Comparison of ENCODE assay signal across 8 cellular contexts in the genomic region with DNA sequence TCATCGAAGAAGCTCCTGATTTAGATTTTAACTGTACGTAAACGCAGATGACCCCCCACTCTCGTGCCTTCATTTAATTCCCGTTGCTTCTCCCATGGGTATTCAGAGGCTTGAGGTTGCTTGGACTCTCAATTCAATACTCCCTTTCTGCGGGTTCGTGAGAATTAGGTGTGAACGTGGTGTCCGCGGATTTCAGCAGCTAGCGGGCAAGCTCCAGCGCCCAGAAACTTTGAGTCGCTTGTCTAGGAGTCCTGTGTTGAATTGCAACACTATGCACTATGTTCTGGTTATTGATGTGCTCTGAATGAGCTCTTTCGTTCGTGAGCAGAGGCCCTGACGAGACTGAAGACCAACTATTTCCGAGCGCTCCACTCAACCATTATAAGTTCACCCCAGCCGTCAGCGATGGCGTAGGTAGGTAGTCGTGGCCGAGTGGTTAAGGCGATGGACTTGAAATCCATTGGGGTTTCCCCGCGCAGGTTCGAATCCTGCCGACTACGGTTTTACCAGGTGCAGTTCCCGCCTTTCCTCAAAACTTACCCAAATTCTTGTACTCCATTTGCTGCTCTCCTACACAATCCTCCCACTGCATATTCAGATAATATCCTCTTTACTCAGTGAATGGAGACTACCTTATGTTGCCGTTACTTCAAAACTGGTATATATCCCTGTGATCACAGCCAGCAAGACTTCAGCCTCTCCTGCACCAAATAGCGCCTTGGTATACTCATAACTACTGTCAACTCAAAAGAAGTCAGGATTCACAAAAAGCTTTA.
A peak's percentile ranks its signal among the peaks of the same experiment; 100 is the strongest.
DNase-seq lines count a peak whose midpoint lies in the region; FAIRE-seq and TF ChIP-seq lines count a peak whose summit lies in the region.

No MANE protein-coding gene starts in this region.

- H3K27ac ChIP-seq in HUES6 (ENCODE audit: low read depth, low read length) (no peak overlapping the region), astrocyte (ENCODE audit: low read depth, low read length) (no peak overlapping the region)

- no peaks in the 10 kb centered on the region for H3K36me3 ChIP-seq in HUES6 (ENCODE audit: control insufficient read depth, insufficient read depth, low read length)
- no peaks in the 10 kb centered on the region for H3K36me3 ChIP-seq in astrocyte (ENCODE audit: insufficient read depth, low read length)

- H3K36me3 Mint-ChIP-seq in astrocyte (ENCODE audit: low read depth, unreplicated experiment) (no peaks in the 10 kb centered on the region), nephron (ENCODE audit: low read depth) (no peaks in the 10 kb centered on the region)

- H3K27ac Mint-ChIP-seq in astrocyte (ENCODE audit: unreplicated experiment) (peak overlapping the region; percentile 64), nephron (no peak overlapping the region)

- peaks cover 6% of the 10 kb centered on the region for H3K27me3 Mint-ChIP-seq in astrocyte (ENCODE audit: low read depth, unreplicated experiment)
- H3K27me3 Mint-ChIP-seq in nephron (ENCODE audit: low read depth) = peaks cover 100% of the 10 kb centered on the region

- H3K9me3 ChIP-seq in HUES6 (ENCODE audit: control insufficient read depth, insufficient read depth, low read depth, low read length) (no peaks in the 10 kb centered on the region), astrocyte (ENCODE audit: insufficient read depth, low read depth, low read length) (peaks cover 2% of the 10 kb centered on the region)

- H3K4me3 Mint-ChIP-seq in astrocyte (ENCODE audit: unreplicated experiment) = peak overlapping the region; percentile 91
- peak overlapping the region; percentile 78 to 83 (median 79) for H3K4me3 Mint-ChIP-seq in nephron

- peak overlapping the region; percentile 89 for H3K4me2 ChIP-seq in astrocyte (ENCODE audit: low read length)

- 0 out of 2 replicates have a peak, but pooled peaks cover 9% of the 10 kb centered on the region for H3K4me1 ChIP-seq in HUES6 (ENCODE audit: control insufficient read depth, insufficient read depth, low read length)
- H3K4me1 ChIP-seq in astrocyte (ENCODE audit: insufficient read depth, low read length) = no peaks in the 10 kb centered on the region

- H3K4me3 ChIP-seq in HUES6 (ENCODE audit: low read depth, low read length) (peak overlapping the region; percentile 84), astrocyte (ENCODE audit: insufficient read depth, low read depth, low read length) (peak overlapping the region; percentile 70)

- H3K79me2 ChIP-seq in astrocyte (ENCODE audit: insufficient read depth, low read length) = no peaks in the 10 kb centered on the region

- peak; percentile 70 for DNase-seq in GM13976 (ENCODE audit: low spot score)
- DNase-seq in astrocyte (ENCODE audit: low read depth) = peak; percentile 73
- no peak for DNase-seq in urothelium cell line (ENCODE audit: low spot score)
- DNase-seq in UCSD-AML1 (lab: John Stamatoyannopoulos, UW; ENCODE audit: unreplicated experiment) = no peak
- DNase-seq in epidermal melanocyte (ENCODE audit: insufficient read length, low spot score) = no peak
- DNase-seq in RCC 7860 (ENCODE audit: low spot score) = no peak

- H3K27me3 ChIP-seq in HUES6 (ENCODE audit: control insufficient read depth, insufficient read depth, low read length) (peaks cover 8% of the 10 kb centered on the region), astrocyte (ENCODE audit: insufficient read depth, low read length) (no peaks in the 10 kb centered on the region)

- peak overlapping the region; percentile 83 for H2AFZ ChIP-seq in astrocyte (ENCODE audit: low read depth, low read length)

- H3K9me3 Mint-ChIP-seq in astrocyte (ENCODE audit: unreplicated experiment) = peaks cover 5% of the 10 kb centered on the region
- H3K9me3 Mint-ChIP-seq in nephron = peaks cover 26% of the 10 kb centered on the region

- TF ChIP-seq CTCF in GM13976 (IDR thresholded peaks at IDR 0.05; ENCODE audit: borderline replicate concordance, control extremely low read depth, extremely low read depth, insufficient read depth, missing control alignments) (no peak), astrocyte (IDR thresholded peaks at IDR 0.05; ENCODE audit: insufficient read depth, low read depth, low read length) (no peak), nephron (IDR thresholded peaks at IDR 0.05; ENCODE audit: unreplicated experiment in 3 of 3) (no peak)

- in situ Hi-C loops in GM13976 (cut with MboI; ENCODE audit: low sequenced_read_pairs, unreplicated experiment) = no loop called here

- H4K20me1 ChIP-seq in astrocyte (ENCODE audit: insufficient read depth, low read length) = no peaks in the 10 kb centered on the region

- FAIRE-seq in astrocyte (lab: Jason Lieb, UNC) (peak; percentile 45), urothelium cell line (lab: Jason Lieb, UNC) (no peak), RCC 7860 (lab: Jason Lieb, UNC) (no peak)

- peak overlapping the region; percentile 62 for H3K9ac ChIP-seq in HUES6 (ENCODE audit: low read length)
- H3K9ac ChIP-seq in astrocyte (ENCODE audit: low read length) = peak overlapping the region; percentile 60

- no peaks in the 10 kb centered on the region for H3K4me1 Mint-ChIP-seq in astrocyte (ENCODE audit: low read depth, unreplicated experiment)
- H3K4me1 Mint-ChIP-seq in nephron = peaks cover 30% of the 10 kb centered on the region

Comparison
In these comparisons a context has a peak if more than half of its experiments do, and no peak if none do; other contexts are left out.
1. DNase-seq: peak in GM13976 (single experiment) and astrocyte (single experiment); none in urothelium cell line (single experiment), UCSD-AML1 (single experiment), epidermal melanocyte (single experiment) and RCC 7860 (single experiment).